1 cellular context compared by ENCODE assay signal in the genomic region with DNA sequence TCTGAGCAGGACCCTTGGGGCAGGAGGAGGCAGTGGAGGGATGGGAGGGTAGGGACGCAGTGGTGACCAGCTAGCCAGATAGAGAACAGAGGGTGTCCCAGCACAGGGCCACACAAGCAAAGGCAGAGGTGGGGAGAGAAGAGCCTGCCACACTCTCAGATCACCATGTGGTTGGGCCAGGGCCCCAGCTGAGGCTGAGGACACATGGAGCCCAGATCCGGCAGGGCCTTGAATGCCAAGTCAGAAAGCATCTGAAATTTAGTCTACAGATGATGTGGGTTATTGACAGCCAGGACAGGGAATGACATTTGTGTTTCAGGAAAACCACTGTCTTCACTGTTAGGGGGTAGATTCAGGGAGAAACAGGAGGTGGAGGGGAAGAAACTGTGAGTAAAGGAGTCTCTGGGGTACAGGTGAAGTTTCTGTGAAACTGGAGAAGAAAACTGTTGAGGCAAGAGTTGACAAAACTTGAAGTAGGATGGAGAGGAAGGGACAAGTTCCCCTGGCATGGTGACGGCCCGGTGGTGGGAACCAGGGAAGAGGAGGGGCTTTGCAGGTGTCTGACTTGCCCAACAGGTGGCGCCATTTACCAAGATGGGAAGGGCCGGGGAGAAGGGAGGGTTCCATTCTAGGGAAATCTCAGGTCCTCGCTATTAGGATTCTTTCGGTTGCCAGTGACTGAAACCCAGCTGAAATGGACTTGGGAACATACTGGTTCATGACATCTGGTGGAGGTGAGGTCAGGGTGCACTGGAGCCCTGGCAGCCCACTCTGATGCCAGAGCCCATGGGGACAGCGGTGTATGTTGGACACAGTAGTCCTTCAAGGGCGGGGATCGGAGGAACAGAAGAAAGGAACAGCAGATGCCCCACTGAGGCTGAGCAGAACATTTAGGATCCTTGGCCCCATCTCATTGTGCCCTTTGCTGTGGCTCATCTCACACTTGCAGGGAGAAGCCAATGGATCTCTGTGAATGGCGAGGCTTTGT.
TF ChIP-seq lines count a peak whose summit lies in the region.

No MANE protein-coding gene starts in this region.

TF ChIP-seq in K562, 482 proteins besides CTCF, POLR2A, EP300 and RAD21 (continued from another document):
- TF ChIP-seq, protein P1, sequence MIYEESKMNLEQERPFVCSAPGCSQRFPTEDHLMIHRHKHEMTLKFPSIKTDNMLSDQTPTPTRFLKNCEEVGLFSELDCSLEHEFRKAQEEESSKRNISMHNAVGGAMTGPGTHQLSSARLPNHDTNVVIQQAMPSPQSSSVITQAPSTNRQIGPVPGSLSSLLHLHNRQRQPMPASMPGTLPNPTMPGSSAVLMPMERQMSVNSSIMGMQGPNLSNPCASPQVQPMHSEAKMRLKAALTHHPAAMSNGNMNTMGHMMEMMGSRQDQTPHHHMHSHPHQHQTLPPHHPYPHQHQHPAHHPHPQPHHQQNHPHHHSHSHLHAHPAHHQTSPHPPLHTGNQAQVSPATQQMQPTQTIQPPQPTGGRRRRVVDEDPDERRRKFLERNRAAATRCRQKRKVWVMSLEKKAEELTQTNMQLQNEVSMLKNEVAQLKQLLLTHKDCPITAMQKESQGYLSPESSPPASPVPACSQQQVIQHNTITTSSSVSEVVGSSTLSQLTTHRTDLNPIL (CRISPR knock-in tag; IDR thresholded peaks at IDR 0.05) = no peak
- TF ChIP-seq, protein P2, sequence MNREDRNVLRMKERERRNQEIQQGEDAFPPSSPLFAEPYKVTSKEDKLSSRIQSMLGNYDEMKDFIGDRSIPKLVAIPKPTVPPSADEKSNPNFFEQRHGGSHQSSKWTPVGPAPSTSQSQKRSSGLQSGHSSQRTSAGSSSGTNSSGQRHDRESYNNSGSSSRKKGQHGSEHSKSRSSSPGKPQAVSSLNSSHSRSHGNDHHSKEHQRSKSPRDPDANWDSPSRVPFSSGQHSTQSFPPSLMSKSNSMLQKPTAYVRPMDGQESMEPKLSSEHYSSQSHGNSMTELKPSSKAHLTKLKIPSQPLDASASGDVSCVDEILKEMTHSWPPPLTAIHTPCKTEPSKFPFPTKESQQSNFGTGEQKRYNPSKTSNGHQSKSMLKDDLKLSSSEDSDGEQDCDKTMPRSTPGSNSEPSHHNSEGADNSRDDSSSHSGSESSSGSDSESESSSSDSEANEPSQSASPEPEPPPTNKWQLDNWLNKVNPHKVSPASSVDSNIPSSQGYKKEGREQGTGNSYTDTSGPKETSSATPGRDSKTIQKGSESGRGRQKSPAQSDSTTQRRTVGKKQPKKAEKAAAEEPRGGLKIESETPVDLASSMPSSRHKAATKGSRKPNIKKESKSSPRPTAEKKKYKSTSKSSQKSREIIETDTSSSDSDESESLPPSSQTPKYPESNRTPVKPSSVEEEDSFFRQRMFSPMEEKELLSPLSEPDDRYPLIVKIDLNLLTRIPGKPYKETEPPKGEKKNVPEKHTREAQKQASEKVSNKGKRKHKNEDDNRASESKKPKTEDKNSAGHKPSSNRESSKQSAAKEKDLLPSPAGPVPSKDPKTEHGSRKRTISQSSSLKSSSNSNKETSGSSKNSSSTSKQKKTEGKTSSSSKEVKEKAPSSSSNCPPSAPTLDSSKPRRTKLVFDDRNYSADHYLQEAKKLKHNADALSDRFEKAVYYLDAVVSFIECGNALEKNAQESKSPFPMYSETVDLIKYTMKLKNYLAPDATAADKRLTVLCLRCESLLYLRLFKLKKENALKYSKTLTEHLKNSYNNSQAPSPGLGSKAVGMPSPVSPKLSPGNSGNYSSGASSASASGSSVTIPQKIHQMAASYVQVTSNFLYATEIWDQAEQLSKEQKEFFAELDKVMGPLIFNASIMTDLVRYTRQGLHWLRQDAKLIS (CRISPR knock-in tag; IDR thresholded peaks at IDR 0.05) = no peak
- TF ChIP-seq PHB (CRISPR knock-in tag; IDR thresholded peaks at IDR 0.05) (no peak), RBM25 (IDR thresholded peaks at IDR 0.05; ENCODE audit: low read depth, low read length, severe bottlenecking) (no peak), TEAD1 (CRISPR knock-in tag; IDR thresholded peaks at IDR 0.05) (no peak), NBN (IDR thresholded peaks at IDR 0.05; ENCODE audit: low read depth) (no peak), KLF16 (IDR thresholded peaks at IDR 0.05) (0 out of 2 replicates have a peak, but pooled peaks have one; percentile 14), SMC3 (conservative IDR thresholded peaks at IDR 0.05; ENCODE audit: insufficient read depth, low read depth, low read length) (peak; percentile 55), ETV1 (tag; conservative IDR thresholded peaks at IDR 0.05; ENCODE audit: low read depth) (no peak)
